8 cellular contexts compared by ENCODE assay signal in genomic region chr9:40169204-40169603, GRCh38.
DNase-seq lines count a peak whose midpoint lies in the region; ATAC-seq and TF ChIP-seq lines count a peak whose summit lies in the region.
"Not testable (repeated sequence)": the region's sequence is repeated elsewhere in the genome, so short reads cannot be mapped to it uniquely, and the experiment has no call there.

No MANE protein-coding gene starts in this region.

- not testable (repeated sequence) for H3K9me3 ChIP-seq in body of pancreas, lower lobe of right lung

- not testable (repeated sequence) for H3K4me1 ChIP-seq in body of pancreas, lower lobe of right lung

- H3K36me3 ChIP-seq in body of pancreas (replicated peaks in 1 of 2; ENCODE audit: insufficient read depth in 1 of 2, low read depth in 2 of 2); lower lobe of right lung: not testable (repeated sequence)

- H3K27me3 ChIP-seq in body of pancreas; lower lobe of right lung (ENCODE audit: low read depth): not testable (repeated sequence)

- not testable (repeated sequence) for TF ChIP-seq CTCF in body of pancreas (IDR thresholded peaks at IDR 0.05); lower lobe of right lung (IDR thresholded peaks at IDR 0.05)

- not testable (repeated sequence) for DNase-seq in body of pancreas, lower lobe of right lung

- not testable (repeated sequence) for TF ChIP-seq POLR2A in body of pancreas (IDR thresholded peaks at IDR 0.05)

- intact Hi-C loops in body of pancreas (cut with DNase I); lower lobe of right lung (cut with DNase I): not testable (repeated sequence)

- peak; percentile 93 for ATAC-seq in GM18502 (IDR thresholded peaks at IDR 0.05; ENCODE audit: poor library complexity, unreplicated experiment)
- ATAC-seq in GM18909 (IDR thresholded peaks at IDR 0.05; ENCODE audit: poor library complexity, unreplicated experiment): peak; percentile 59
- peak; percentile 87 for ATAC-seq in GM21447 (IDR thresholded peaks at IDR 0.05; ENCODE audit: unreplicated experiment)
- peak; percentile 73 for ATAC-seq in HG02623 (IDR thresholded peaks at IDR 0.05; ENCODE audit: unreplicated experiment)
- peak; percentile 65 for ATAC-seq in HG03045 (IDR thresholded peaks at IDR 0.05; ENCODE audit: unreplicated experiment)
- peak; percentile 67 for ATAC-seq in HG03520 (IDR thresholded peaks at IDR 0.05; ENCODE audit: unreplicated experiment)
- ATAC-seq in body of pancreas: peak; percentile 65
- ATAC-seq in lower lobe of right lung: peak; percentile 53 to 66

- not testable (repeated sequence) for H3K27ac ChIP-seq in body of pancreas, lower lobe of right lung

- WGBS in body of pancreas, 2 donors: no CpG with 5 or more reads among the region's 1 CpG

- not testable (repeated sequence) for H3K4me3 ChIP-seq in body of pancreas, lower lobe of right lung
